9 cellular contexts compared by ENCODE assay signal in the genomic region with DNA sequence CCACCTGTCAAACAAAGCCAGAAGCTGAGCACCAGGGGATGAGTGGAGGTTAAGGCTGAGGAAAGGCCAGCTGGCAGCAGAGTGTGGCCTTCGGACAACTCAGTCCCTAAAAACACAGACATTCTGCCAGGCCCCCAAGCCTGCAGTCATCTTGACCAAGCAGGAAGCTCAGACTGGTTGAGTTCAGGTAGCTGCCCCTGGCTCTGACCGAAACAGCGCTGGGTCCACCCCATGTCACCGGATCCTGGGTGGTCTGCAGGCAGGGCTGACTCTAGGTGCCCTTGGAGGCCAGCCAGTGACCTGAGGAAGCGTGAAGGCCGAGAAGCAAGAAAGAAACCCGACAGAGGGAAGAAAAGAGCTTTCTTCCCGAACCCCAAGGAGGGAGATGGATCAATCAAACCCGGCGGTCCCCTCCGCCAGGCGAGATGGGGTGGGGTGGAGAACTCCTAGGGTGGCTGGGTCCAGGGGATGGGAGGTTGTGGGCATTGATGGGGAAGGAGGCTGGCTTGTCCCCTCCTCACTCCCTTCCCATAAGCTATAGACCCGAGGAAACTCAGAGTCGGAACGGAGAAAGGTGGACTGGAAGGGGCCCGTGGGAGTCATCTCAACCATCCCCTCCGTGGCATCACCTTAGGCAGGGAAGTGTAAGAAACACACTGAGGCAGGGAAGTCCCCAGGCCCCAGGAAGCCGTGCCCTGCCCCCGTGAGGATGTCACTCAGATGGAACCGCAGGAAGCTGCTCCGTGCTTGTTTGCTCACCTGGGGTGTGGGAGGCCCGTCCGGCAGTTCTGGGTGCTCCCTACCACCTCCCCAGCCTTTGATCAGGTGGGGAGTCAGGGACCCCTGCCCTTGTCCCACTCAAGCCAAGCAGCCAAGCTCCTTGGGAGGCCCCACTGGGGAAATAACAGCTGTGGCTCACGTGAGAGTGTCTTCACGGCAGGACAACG. TPM values are rescaled to one million over a fixed set of nuclear protein-coding genes. Genes with fewer than 3 reads are reported as not detected.
DNase-seq lines count a peak whose midpoint lies in the region; ATAC-seq and TF ChIP-seq lines count a peak whose summit lies in the region.
"Had no signal": no experiment of that assay in that cellular context is flagged by ENCODE, and none has a peak within 500 bp of the region (broad histone marks: within the 10 kb centered on the region; RNA-seq: fewer than 3 reads in every experiment).

No MANE protein-coding gene starts in this region.

- DNase-seq in GM10266 (ENCODE audit: extremely low spot score) (peak; percentile 69), mesothelial cell of epicardium (ENCODE audit: low spot score in 2 of 2, unreplicated experiment in 2 of 2) (no peak), SK-N-DZ (ENCODE audit: low spot score) (no peak), hippocampal formation (lab: John Stamatoyannopoulos, UW) (no peak), cortex of kidney (lab: John Stamatoyannopoulos, UW) (no peak)
- DNase-seq in activated CD8-positive, alpha-beta memory T cell treated with anti-CD3 and anti-CD28 coated beads for 24 hours = peak; percentile 87

- H3K27ac Mint-ChIP-seq in mesothelial cell of epicardium = peak overlapping the region; percentile 31

- peak; percentile 58 for ATAC-seq in HG02973 (IDR thresholded peaks at IDR 0.05; ENCODE audit: unreplicated experiment)
- ATAC-seq in GM21576 (IDR thresholded peaks at IDR 0.05; ENCODE audit: unreplicated experiment) = no peak

- H3K4me1 Mint-ChIP-seq in mesothelial cell of epicardium = peaks cover 3% of the 10 kb centered on the region

- no peaks in the 10 kb centered on the region for H3K27me3 Mint-ChIP-seq in mesothelial cell of epicardium (ENCODE audit: low read depth)

- H3K36me3 Mint-ChIP-seq in mesothelial cell of epicardium = peaks cover 8% of the 10 kb centered on the region

- no peak overlapping the region for H3K4me3 Mint-ChIP-seq in mesothelial cell of epicardium

- no peaks in the 10 kb centered on the region for H3K9me3 Mint-ChIP-seq in mesothelial cell of epicardium

- TF ChIP-seq CTCF in GM10266 (IDR thresholded peaks at IDR 0.05; ENCODE audit: control insufficient read depth, insufficient read depth, low read depth, missing control alignments) = peak; percentile 7
- TF ChIP-seq CTCF in mesothelial cell of epicardium (IDR thresholded peaks at IDR 0.05; ENCODE audit: unreplicated experiment) = no peak

RNA-seq across cellular contexts. Expression of gene CXCR5, which starts 11.7 kb away (rescaled TPM):
- total RNA-seq in mesothelial cell of epicardium = not detected in 3 replicates
- not detected in 2 replicates for polyA plus RNA-seq in SK-N-DZ (2014; cell fraction: cytosol; rRNA removed)
- polyA plus RNA-seq in SK-N-DZ (2014; cell fraction: nucleus; rRNA removed) = not detected in 2 replicates
- total RNA-seq: vagina had no signal

RNA-seq across cellular contexts. Expression of gene BCL9L, which starts 30.4 kb away (rescaled TPM):
- total RNA-seq in mesothelial cell of epicardium = 88.6 to 92.4 TPM (median 91.7 TPM) in 3 replicates
- polyA plus RNA-seq in SK-N-DZ (2014; cell fraction: cytosol; rRNA removed) = 1.3 and 2.8 TPM in 2 replicates
- 1.1 and 1.7 TPM in 2 replicates for polyA plus RNA-seq in SK-N-DZ (2014; cell fraction: nucleus; rRNA removed)

Comparison
In these comparisons a context has a peak if more than half of its experiments do, and no peak if none do; other contexts are left out.
1. DNase-seq: peak in GM10266 (single experiment) and activated CD8-positive, alpha-beta memory T cell treated with anti-CD3 and anti-CD28 coated beads for 24 hours (single experiment); none in mesothelial cell of epicardium (0 of 2), SK-N-DZ (single experiment), hippocampal formation (0 of 2) and cortex of kidney (single experiment).